8 cellular contexts compared by ENCODE assay signal in the genomic region with DNA sequence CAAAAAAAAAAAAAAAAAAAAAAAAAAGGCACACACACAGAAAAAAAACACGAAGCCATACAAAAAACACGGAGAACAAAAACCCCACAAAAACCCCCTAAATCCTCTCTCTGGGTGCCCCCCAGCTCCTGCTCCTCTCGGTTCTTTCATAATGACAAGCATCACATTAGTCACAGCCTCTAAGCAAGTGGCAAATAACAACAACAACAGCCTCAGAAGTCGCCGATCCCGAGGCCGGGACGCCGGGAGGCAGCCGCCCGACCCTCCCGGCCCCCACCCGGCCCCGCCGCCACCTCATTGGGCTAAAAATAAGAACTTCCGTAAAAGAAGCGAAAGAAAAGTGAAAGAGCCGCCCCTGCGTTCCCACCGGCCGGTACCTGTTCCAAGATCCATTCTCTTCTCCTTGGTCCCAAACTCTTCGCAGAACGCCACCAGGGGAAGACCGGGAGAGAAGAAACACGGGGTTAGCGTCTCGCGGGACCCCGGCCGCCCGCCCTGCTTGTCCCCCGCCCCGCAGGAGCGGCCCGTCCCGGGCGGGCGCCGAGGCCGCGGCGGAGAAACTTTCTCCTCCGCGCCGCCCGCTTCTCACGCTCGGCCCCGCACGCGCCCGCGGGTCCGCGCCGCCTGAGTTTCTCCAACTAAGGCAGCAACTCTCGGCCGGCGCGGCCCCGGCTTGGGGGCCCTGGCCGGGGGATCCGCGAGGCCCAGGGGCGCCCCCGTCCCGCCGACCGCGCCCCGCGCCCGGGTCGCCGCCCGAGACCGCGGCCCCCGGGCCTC.
DNase-seq lines count a peak whose midpoint lies in the region; ATAC-seq and TF ChIP-seq lines count a peak whose summit lies in the region.

No MANE protein-coding gene starts in this region.

- no peaks in the 10 kb centered on the region for H3K27me3 ChIP-seq in left ventricle myocardium inferior (ENCODE audit: low read depth)
- H3K27me3 ChIP-seq in WERI-Rb-1 (ENCODE audit: insufficient read depth, low read depth, severe bottlenecking), result no peaks in the 10 kb centered on the region
- no peaks in the 10 kb centered on the region for H3K27me3 ChIP-seq in suprapubic skin

- H3K36me3 ChIP-seq in left ventricle myocardium inferior (no peaks in the 10 kb centered on the region), WERI-Rb-1 (peaks cover 29% of the 10 kb centered on the region), suprapubic skin (peaks cover 3% of the 10 kb centered on the region)

- H3K4me3 ChIP-seq in left ventricle myocardium inferior (peak overlapping the region; percentile 79), WERI-Rb-1 (ENCODE audit: low read depth, low read length) (peak overlapping the region; percentile 44), coronary artery (peak overlapping the region; percentile 81), suprapubic skin (peak overlapping the region; percentile 83)
- peak overlapping the region; percentile 62 for H3K4me3 ChIP-seq in Jurkat, Clone E6-1 (ENCODE audit: low read length)

- no peak for TF ChIP-seq EP300 in suprapubic skin (IDR thresholded peaks at IDR 0.05)

- ATAC-seq in Right ventricle myocardium inferior, result no peak

- H3K9me3 ChIP-seq in left ventricle myocardium inferior (replicated peaks) (no peaks in the 10 kb centered on the region), WERI-Rb-1 (ENCODE audit: severe bottlenecking) (no peaks in the 10 kb centered on the region), suprapubic skin (no peaks in the 10 kb centered on the region)

- intact Hi-C loops in left ventricle myocardium inferior (cut with micrococcal nuclease) (no loop called here), Right ventricle myocardium inferior (cut with DNase I) (loop anchor here (5.0 kb wide), 1 partner anchor 169 kb away; no protein-coding TSS in a partner anchor)

- TF ChIP-seq POLR2A in suprapubic skin (IDR thresholded peaks at IDR 0.05), result no peak

- H3K27ac ChIP-seq in left ventricle myocardium inferior (replicated peaks) (peak overlapping the region; percentile 84), WERI-Rb-1 (peak overlapping the region; percentile 60; the same call in 1 of the 2 replicates), coronary artery (peak overlapping the region; percentile 76 to 81), suprapubic skin (peak overlapping the region; percentile 92)

- peaks cover 76% of the 10 kb centered on the region for H3K4me1 ChIP-seq in left ventricle myocardium inferior
- H3K4me1 ChIP-seq in suprapubic skin, result peaks cover 85% of the 10 kb centered on the region

- DNase-seq in left ventricle myocardium inferior (no peak), Right ventricle myocardium inferior (ENCODE audit: missing footprints) (no peak), WERI-Rb-1 (no peak), coronary artery (ENCODE audit: low spot score) (no peak), midbrain (lab: John Stamatoyannopoulos, UW) (peak; percentile 17), suprapubic skin (ENCODE audit: low spot score in 2 of 2) (no peak), NCI-H1092 treated with DMSO at 0.1 percent for 48 hours (lab: John Stamatoyannopoulos, UW) (no peak)
- DNase-seq in Jurkat, Clone E6-1 (ENCODE audit: low read depth, low spot score), result no peak

- TF ChIP-seq CTCF in left ventricle myocardium inferior (IDR thresholded peaks at IDR 0.05; ENCODE audit: borderline replicate concordance) (no peak), WERI-Rb-1 (IDR thresholded peaks at IDR 0.05; ENCODE audit: low read depth, low read length) (no peak), coronary artery (IDR thresholded peaks at IDR 0.05) (no peak), suprapubic skin (IDR thresholded peaks at IDR 0.05) (no peak)

- under 1% methylated on average over 32 of the region's 79 CpGs for WGBS in suprapubic skin
